In the genomic region with DNA sequence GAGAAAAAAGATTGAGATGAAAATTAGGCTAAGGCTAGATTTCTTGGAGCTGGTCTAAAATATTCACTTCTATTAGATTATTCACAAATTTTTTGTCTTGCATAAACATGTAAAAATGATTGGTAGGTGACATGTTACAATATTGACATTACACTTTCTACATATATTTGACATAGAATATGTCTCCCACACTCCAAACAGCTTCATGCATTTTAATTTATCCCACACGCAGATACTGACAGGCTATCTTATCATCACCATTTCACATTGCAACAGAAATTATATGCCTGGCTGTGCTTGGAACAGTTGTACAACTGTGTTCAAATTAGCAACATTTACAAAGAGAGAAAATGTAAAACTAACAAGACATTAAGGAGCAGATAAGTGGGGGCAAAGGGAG, we compare ENCODE assay signal across 18 cellular contexts.
"Had no signal": no experiment of that assay in that cellular context is flagged by ENCODE, and none has a peak within 500 bp of the region (broad histone marks: within the 10 kb centered on the region; RNA-seq: fewer than 3 reads in every experiment).

No MANE protein-coding gene starts in this region.

- DNase-seq: KBM-7, MV-4-11, NCI-H1048, NCI-H1105, NCI-H1417, NCI-H1436 treated with DMSO at 0.1 percent for 48 hours, NCI-H1694, NCI-H187 treated with DMSO at 0.1 percent for 48 hours, NCI-H2029 treated with DMSO at 0.1 percent for 48 hours, NCI-H345, NCI-H446 treated with DMSO at 0.1 percent for 48 hours, NCI-H510A treated with DMSO at 0.1 percent for 48 hours, NCI-H526, NCI-H748 treated with DMSO at 0.1 percent for 48 hours, PC-3, SHP77 had no signal

- H3K27ac ChIP-seq: RWPE1 had no signal

- ATAC-seq: Panc1, PC-3 had no signal
